In the genomic region with DNA sequence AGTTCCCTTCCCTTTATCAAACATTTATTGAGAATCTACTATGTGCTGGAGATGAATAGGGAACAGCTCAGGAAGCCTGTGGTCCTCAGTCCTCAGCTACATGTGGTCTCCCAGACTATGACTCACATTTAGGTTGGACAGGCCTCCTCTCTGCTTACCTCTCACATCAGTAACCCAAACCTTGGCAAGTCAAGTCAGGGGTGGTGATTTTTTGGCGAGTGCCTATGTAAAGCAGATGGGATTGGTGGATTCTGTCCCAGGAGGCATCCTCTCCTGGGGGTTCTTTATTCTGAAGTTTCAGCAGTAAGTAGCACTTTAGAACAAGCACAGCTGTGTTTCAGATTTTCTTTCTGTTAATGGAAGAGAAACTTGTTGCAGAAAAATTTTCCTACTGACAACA, we compare ENCODE assay signal across 22 cellular contexts.
A peak's percentile ranks its signal among the peaks of the same experiment; 100 is the strongest.
DNase-seq lines count a peak whose midpoint lies in the region; ATAC-seq and TF ChIP-seq lines count a peak whose summit lies in the region.
"Had no signal": no experiment of that assay in that cellular context is flagged by ENCODE, and none has a peak within 500 bp of the region (broad histone marks: within the 10 kb centered on the region; RNA-seq: fewer than 3 reads in every experiment).

No MANE protein-coding gene starts in this region.

- H3K27me3 ChIP-seq in dorsolateral prefrontal cortex, result no peaks in the 10 kb centered on the region
- H3K27me3 ChIP-seq: BE2C; BLaER1 treated with 17β-estradiol and CSF1 and Interleukin-3, amounts not matched to agents 10 nM and 100 nM had no signal

- intact Hi-C loops in Right ventricle myocardium inferior (cut with DNase I), result no loop called here
- intact Hi-C loops in cardiac septum (cut with DNase I), result no loop called here
- intact Hi-C loops in sciatic nerve (cut with DNase I), result no loop called here
- intact Hi-C loops in dorsolateral prefrontal cortex (cut with DNase I), result no loop called here

- no peak for TF ChIP-seq CTCF in dorsolateral prefrontal cortex (IDR thresholded peaks at IDR 0.05 in 54 of 56, conservative IDR thresholded peaks at IDR 0.05 in 2 of 56; ENCODE audit: low read depth in 1 of 56, partially characterized antibody in 56 of 56)

- H3K27ac ChIP-seq in dorsolateral prefrontal cortex, result no peak overlapping the region
- H3K27ac ChIP-seq: A549; BLaER1 treated with 17β-estradiol and CSF1 and Interleukin-3, amounts not matched to agents 10 nM and 100 nM had no signal

- H3K4me3 ChIP-seq in dorsolateral prefrontal cortex, result no peak overlapping the region
- H3K4me3 ChIP-seq: A549; BLaER1 treated with 17β-estradiol and CSF1 and Interleukin-3, amounts not matched to agents 10 nM and 100 nM; GM23338 had no signal

- no peak for DNase-seq in Right ventricle myocardium inferior (ENCODE audit: missing footprints)
- DNase-seq in cardiac septum (ENCODE audit: low spot score), result no peak
- peak; percentile 49 for DNase-seq in RPMI8226
- peak; percentile 16 for DNase-seq in fibroblast of gingiva (ENCODE audit: low read depth)
- DNase-seq in sciatic nerve (ENCODE audit: low spot score), result no peak
- no peak for DNase-seq in islet precursor cell
- no peak for DNase-seq in dorsolateral prefrontal cortex
- DNase-seq: 8988T; ACHN; AML-193; BE2C; Calu3; CD4-positive, alpha-beta memory T cell; COR-L47; DMS53; DMS79 treated with DMSO at 0.1 percent for 48 hours; GF-D8; H9 had no signal

- peak; percentile 81 for ATAC-seq in Right ventricle myocardium inferior
- ATAC-seq in sciatic nerve, result peak; percentile 50
- ATAC-seq: A549, GM23338, HCT116 had no signal

Comparison
In these comparisons a context has a peak if more than half of its experiments do, and no peak if none do; other contexts are left out.
1. DNase-seq: peak in RPMI8226 (single experiment) and fibroblast of gingiva (single experiment); none in Right ventricle myocardium inferior (single experiment), cardiac septum (single experiment), sciatic nerve (single experiment), islet precursor cell (single experiment) and dorsolateral prefrontal cortex (0 of 10).